33 cellular contexts compared by ENCODE assay signal in genomic region chr3:154716170-154716569, GRCh38.
"Had no signal": no experiment of that assay in that cellular context is flagged by ENCODE, and none has a peak within 500 bp of the region (broad histone marks: within the 10 kb centered on the region; RNA-seq: fewer than 3 reads in every experiment).

No MANE protein-coding gene starts in this region.

- H3K9me3 ChIP-seq: adrenal gland, ascending aorta, body of pancreas, breast epithelium had no signal

- H3K4me1 ChIP-seq: adrenal gland, ascending aorta, body of pancreas, breast epithelium had no signal

- FAIRE-seq: astrocyte, bronchial epithelial cell had no signal

- DNase-seq: activated effector memory CD4-positive, alpha-beta T cell treated with anti-CD3 and anti-CD28 coated beads, Interleukin-2, amount 50 U/mL, for 16 hours; activated effector memory CD4-positive, alpha-beta T cell treated with Interleukin-2 at 50 U/mL for 16 hours; activated gamma-delta T cell; activated gamma-delta T cell treated with Interleukin-2 at 50 U/mL for 16 hours; activated naive CD4-positive, alpha-beta T cell; activated naive CD4-positive, alpha-beta T cell treated with anti-CD3 and anti-CD28 coated beads for 36 hours; activated naive CD4-positive, alpha-beta T cell treated with anti-CD3 and anti-CD28 coated beads, Interleukin-2, amount 10 ng/mL, durations not matched to agents 7 days and 5 days; activated naive CD4-positive, alpha-beta T cell treated with anti-CD3 and anti-CD28 coated beads, Interleukin-2, amount 50 U/mL, for 16 hours; activated naive CD8-positive, alpha-beta T cell treated with anti-CD3 and anti-CD28 coated beads for 36 hours; activated naive CD8-positive, alpha-beta T cell treated with anti-CD3 and anti-CD28 coated beads, Interleukin-2, amount 10 ng/mL, durations not matched to agents 7 days and 5 days; activated naive CD8-positive, alpha-beta T cell treated with anti-CD3 and anti-CD28 coated beads, Interleukin-2, amount 50 U/mL, for 24 hours; activated T-cell treated with anti-CD3 and anti-CD28 coated beads, Interleukin-2, amount 50 U/mL, for 1 hour; activated T-cell treated with anti-CD3 and anti-CD28 coated beads, Interleukin-2, amount 50 U/mL, for 24 hours; activated T-cell treated with anti-CD3 and anti-CD28 coated beads, Interleukin-2, amount 50 U/mL, for 4 hours; activated T-cell treated with anti-CD3 and anti-CD28 coated beads, Interleukin-2, amount 50 U/mL, for 48 hours; activated T-cell treated with anti-CD3 and anti-CD28 coated beads, Interleukin-2, amount 50 U/mL, for 72 hours; adrenal gland; amniotic stem cell; amygdala; anterior cingulate cortex; aorta; body of pancreas; brain microvascular endothelial cell; caudate nucleus; central memory CD4-positive, alpha-beta T cell; cerebellar nuclear complex had no signal

- H3K4me3 ChIP-seq: adrenal gland, ascending aorta, body of pancreas, breast epithelium, cardiac muscle cell had no signal

- ATAC-seq: activated naive CD4-positive, alpha-beta T cell treated with anti-CD3 and anti-CD28 coated beads, Interleukin-2, amount 50 U/mL, for 72 hours; activated naive CD8-positive, alpha-beta T cell treated with anti-CD3 and anti-CD28 coated beads, Interleukin-2, amount 50 U/mL, for 24 hours; activated T-cell treated with anti-CD3 and anti-CD28 coated beads, Interleukin-2, amount 50 U/mL, for 4 hours; activated T-cell treated with anti-CD3 and anti-CD28 coated beads, Interleukin-2, amount 50 U/mL, for 72 hours; activated T-helper 17 cell treated with anti-CD3 and anti-CD28 coated beads, Interleukin-2, amount 50 U/mL, for 72 hours; body of pancreas had no signal

- H3K27ac ChIP-seq: adrenal gland, ascending aorta, body of pancreas, brain microvascular endothelial cell, breast epithelium, cardiac muscle cell had no signal

- H3K36me3 ChIP-seq: adrenal gland, ascending aorta, brain microvascular endothelial cell, breast epithelium, cardiac muscle cell had no signal

- H3K27me3 ChIP-seq: adrenal gland, ascending aorta, body of pancreas, brain microvascular endothelial cell, breast epithelium, cardiac muscle cell had no signal
